Comparison of ENCODE assay signal across 1 cellular context in the genomic region with DNA sequence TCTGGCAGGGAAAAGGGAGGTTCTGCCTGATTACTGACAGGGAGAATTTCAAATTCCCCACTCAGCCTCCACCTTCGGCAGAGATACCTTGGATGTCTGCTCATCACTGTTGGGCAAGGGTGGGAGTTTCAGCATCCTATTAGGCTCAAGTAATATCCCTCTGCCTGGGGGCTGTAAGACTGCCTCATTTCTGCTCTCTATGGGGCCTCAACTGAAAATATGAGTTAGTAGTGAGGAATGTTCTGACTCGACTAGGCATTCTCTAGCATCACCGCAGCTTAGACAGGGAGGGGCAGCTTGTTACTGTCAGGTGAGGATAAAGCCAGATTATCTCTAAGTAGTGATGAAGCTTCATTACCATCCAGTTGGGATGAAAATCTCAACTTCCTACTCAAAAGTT.
TF ChIP-seq lines count a peak whose summit lies in the region.

No MANE protein-coding gene starts in this region.

TF ChIP-seq in IMR-90, 13 proteins besides CTCF, POLR2A, EP300 and RAD21:
- TF ChIP-seq MAFK (IDR thresholded peaks at IDR 0.05; ENCODE audit: low read depth, low read length) (no peak), SMC3 (IDR thresholded peaks at IDR 0.05; ENCODE audit: low read depth, low read length) (no peak), NFE2L2 (IDR thresholded peaks at IDR 0.05; ENCODE audit: low read depth, low read length) (no peak), MXI1 (IDR thresholded peaks at IDR 0.05; ENCODE audit: borderline replicate concordance, low read depth, low read length) (no peak)
